ENCODE assay signal across 10 cellular contexts in the genomic region with DNA sequence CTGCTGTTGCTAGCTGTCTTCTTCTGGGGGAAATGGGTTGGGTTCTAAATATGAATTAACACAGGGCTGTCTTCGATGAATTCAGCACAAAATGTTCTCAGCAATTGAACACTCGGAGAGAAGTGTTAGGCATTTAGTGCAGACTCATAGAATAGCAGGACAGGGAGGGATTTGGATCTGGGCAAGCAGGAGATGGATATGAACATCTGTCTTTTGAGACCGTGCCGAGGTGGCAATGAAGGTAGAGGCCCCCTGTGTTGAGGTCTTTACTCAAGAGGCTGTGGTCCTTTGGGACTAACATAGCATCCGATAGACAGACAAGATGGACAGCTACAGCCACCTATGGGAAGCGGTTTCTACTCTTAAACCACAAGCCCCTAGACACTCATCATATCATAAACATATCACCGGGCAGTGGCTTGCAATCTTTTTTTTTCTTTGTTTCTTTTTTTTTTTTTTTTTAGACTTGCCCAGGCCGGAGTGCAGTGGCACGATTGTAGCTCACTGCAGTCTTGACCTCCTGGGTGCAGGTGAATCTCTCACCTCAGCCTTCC. TPM values are rescaled to one million over a fixed set of nuclear protein-coding genes. Genes with fewer than 3 reads are reported as not detected.
A peak's percentile ranks its signal among the peaks of the same experiment; 100 is the strongest.
DNase-seq lines count a peak whose midpoint lies in the region; TF ChIP-seq lines count a peak whose summit lies in the region.
"Had no signal": no experiment of that assay in that cellular context is flagged by ENCODE, and none has a peak within 500 bp of the region (broad histone marks: within the 10 kb centered on the region; RNA-seq: fewer than 3 reads in every experiment).

No MANE protein-coding gene starts in this region.

- H3K27ac ChIP-seq in left ventricle myocardium inferior (replicated peaks): peak overlapping the region; percentile 45
- H3K27ac ChIP-seq in SJSA1: peak overlapping the region; percentile 49

- peak overlapping the region; percentile 28 for H3K4me3 ChIP-seq in left ventricle myocardium inferior
- 0 out of 2 replicates have a peak overlapping the region, but pooled peaks have one; percentile 7 for H3K4me3 ChIP-seq in SJSA1

- no peaks in the 10 kb centered on the region for H3K36me3 ChIP-seq in left ventricle myocardium inferior
- peaks cover 58% of the 10 kb centered on the region for H3K36me3 ChIP-seq in SJSA1

- DNase-seq in left ventricle myocardium inferior (no peak), cardiac septum (ENCODE audit: low spot score) (no peak), SJSA1 (ENCODE audit: low read depth in 1 of 2, low spot score in 2 of 2) (peak; percentile 31 to 64), iris pigment epithelial cell (ENCODE audit: low read depth) (peak; percentile 66), NAMALWA (ENCODE audit: low spot score) (no peak), NCI-H2227 treated with DMSO at 0.1 percent for 48 hours (lab: John Stamatoyannopoulos, UW) (no peak), mesenteric fat pad (ENCODE audit: low spot score) (no peak)
- DNase-seq in effector CD4-positive, alpha-beta T cell: no peak
- DNase-seq: NCI-H2029 treated with DMSO at 0.1 percent for 48 hours, nephron progenitor cell had no signal

- no peak for TF ChIP-seq CTCF in left ventricle myocardium inferior (IDR thresholded peaks at IDR 0.05; ENCODE audit: borderline replicate concordance)

- H3K27me3 ChIP-seq in left ventricle myocardium inferior (ENCODE audit: low read depth): no peaks in the 10 kb centered on the region
- no peaks in the 10 kb centered on the region for H3K27me3 ChIP-seq in SJSA1 (replicated peaks)

- H3K4me1 ChIP-seq in left ventricle myocardium inferior (peaks cover 100% of the 10 kb centered on the region), SJSA1 (replicated peaks) (peaks cover 54% of the 10 kb centered on the region)

- H3K9me3 ChIP-seq in left ventricle myocardium inferior (replicated peaks) (no peaks in the 10 kb centered on the region), SJSA1 (replicated peaks) (no peaks in the 10 kb centered on the region)

- intact Hi-C loops in left ventricle myocardium inferior (cut with micrococcal nuclease): no loop called here
- intact Hi-C loops in cardiac septum (cut with DNase I): loop anchor here (10.0 kb wide), 2 partner anchors 117 to 193 kb away; a partner anchor contains a TSS

RNA-seq across cellular contexts. Expression of a gene that starts 6.7 kb away (rescaled TPM):
- total RNA-seq in left ventricle myocardium inferior (306 TPM), cardiac septum (327 TPM), mesenteric fat pad (398 TPM)
- total RNA-seq in SJSA1 (2014; rRNA removed; shearing (Covaris generic)): 463 and 527 TPM in 2 replicates

RNA-seq across cellular contexts. Expression of a gene that starts 54.0 kb away (rescaled TPM):
- total RNA-seq in left ventricle myocardium inferior (0.63 TPM), cardiac septum (2.6 TPM), mesenteric fat pad (3.4 TPM)
- not detected in 2 replicates for total RNA-seq in SJSA1 (2014; rRNA removed; shearing (Covaris generic))

Comparison
In these comparisons a context has a peak if more than half of its experiments do, and no peak if none do; other contexts are left out.
1. DNase-seq: peak in SJSA1 (2 of 2) and iris pigment epithelial cell (single experiment); none in left ventricle myocardium inferior (single experiment), cardiac septum (single experiment), NAMALWA (single experiment), effector CD4-positive, alpha-beta T cell (single experiment), NCI-H2227 treated with DMSO at 0.1 percent for 48 hours (single experiment) and mesenteric fat pad (single experiment).